ENCODE assay signal across 25 cellular contexts in the genomic region with DNA sequence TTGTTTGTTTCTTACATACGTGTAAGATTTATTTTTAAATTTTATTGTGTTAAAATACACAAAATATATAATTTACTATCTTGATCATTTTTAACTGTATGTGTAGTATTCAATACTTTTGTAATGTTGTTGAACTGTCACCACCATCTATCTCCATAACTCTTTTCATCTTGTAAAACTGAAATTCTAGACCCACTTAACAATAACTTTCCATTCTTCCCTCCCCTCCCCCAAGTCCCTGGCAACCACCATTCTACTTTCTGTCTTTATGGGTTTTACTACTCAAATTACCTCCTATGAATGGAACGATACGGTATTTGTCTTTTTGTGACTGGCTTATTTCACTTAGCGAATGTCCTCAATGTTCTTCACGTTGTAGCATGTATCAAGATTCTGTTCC.
"Had no signal": no experiment of that assay in that cellular context is flagged by ENCODE, and none has a peak within 500 bp of the region (broad histone marks: within the 10 kb centered on the region; RNA-seq: fewer than 3 reads in every experiment).

No MANE protein-coding gene starts in this region.

- H2AFZ ChIP-seq: neural progenitor cell, parathyroid adenoma had no signal

- H3K4me2 ChIP-seq: neural progenitor cell had no signal

- FAIRE-seq: small intestine, urothelium cell line had no signal

- ATAC-seq: psoas muscle; right cardiac atrium; right lobe of liver; stimulated activated effector memory CD8-positive, alpha-beta T cell treated with anti-CD3 and anti-CD28 coated beads, Interleukin-12 subunit alpha, Interleukin-12 subunit beta, amount 100 ng/mL, for 72 hours; stimulated activated naive B cell treated with anti-CD40 and anti-IgM and Interleukin-4, amounts not matched to agents 10 μg/mL and 1 μg/mL and 100 μg/mL, for 72 hours had no signal

- H3K27ac ChIP-seq: neural progenitor cell, ovary, parathyroid adenoma, psoas muscle, right lobe of liver, sigmoid colon, stomach, thoracic aorta, thyroid gland, tibial nerve, upper lobe of left lung, vagina had no signal

- H3K9me3 ChIP-seq: ovary, psoas muscle, right lobe of liver, thyroid gland, vagina had no signal

- H3K36me3 ChIP-seq: neural progenitor cell, ovary, right lobe of liver, thyroid gland, upper lobe of left lung, vagina had no signal

- DNase-seq: occipital lobe; ovary; posterior cingulate gyrus; psoas muscle; right cardiac atrium; right lobe of liver; sigmoid colon; small intestine; stimulated activated CD4-positive, alpha-beta T cell treated with anti-CD3 and anti-CD28 coated beads, Interleukin-15, amount 100 ng/mL, for 24 hours; stimulated activated CD4-positive, alpha-beta T cell treated with anti-CD3 and anti-CD28 coated beads, Interleukin-2, amount 100 ng/mL, for 24 hours; stimulated activated CD4-positive, alpha-beta T cell treated with anti-CD3 and anti-CD28 coated beads, Interleukin-2, amount 100 ng/mL, for 48 hours; stimulated activated CD4-positive, alpha-beta T cell treated with anti-CD3 and anti-CD28 coated beads, Interleukin-4, amount 100 ng/mL, for 24 hours; stimulated activated naive B cell treated with anti-CD40 and anti-IgM and Interleukin-4, amounts not matched to agents 10 μg/mL and 1 μg/mL and 100 μg/mL, for 72 hours; stimulated activated naive CD4-positive, alpha-beta T cell treated with Interleukin-2 at 50 U/mL for 16 hours; stomach; thyroid gland; trophoblast cell; upper lobe of left lung had no signal

- H3K27me3 ChIP-seq: neural progenitor cell, ovary, right lobe of liver, sigmoid colon, stomach, thyroid gland, tibial nerve, upper lobe of left lung, vagina had no signal

- H3K9ac ChIP-seq: neural progenitor cell, parathyroid adenoma had no signal

- H3K4me1 ChIP-seq: neural progenitor cell, parathyroid adenoma, psoas muscle, right lobe of liver, sigmoid colon, stomach, thyroid gland, tibial nerve, upper lobe of left lung, vagina had no signal

- H3K79me2 ChIP-seq: parathyroid adenoma had no signal

- H3K4me3 ChIP-seq: neural progenitor cell, ovary, psoas muscle, right lobe of liver, sigmoid colon, stomach, thoracic aorta, thyroid gland, tibial nerve, upper lobe of left lung, vagina had no signal
